In genomic region chr14:103541944-103542544, GRCh38 we compare ENCODE assay signal across 8 cellular contexts. TPM values are rescaled to one million over a fixed set of nuclear protein-coding genes. Genes with fewer than 3 reads are reported as not detected.
DNase-seq lines count a peak whose midpoint lies in the region; ATAC-seq and TF ChIP-seq lines count a peak whose summit lies in the region.

No MANE protein-coding gene starts in this region.

- DNase-seq in NCI-H2171 treated with DMSO at 0.1 percent for 48 hours (lab: John Stamatoyannopoulos, UW): peak; percentile 53
- DNase-seq in NCI-H2171 (lab: John Stamatoyannopoulos, UW): no peak
- no peak for DNase-seq in upper lobe of right lung
- no peak for DNase-seq in NCI-H187 (lab: John Stamatoyannopoulos, UW)

- no peaks in the 10 kb centered on the region for H3K9me3 ChIP-seq in esophagus (ENCODE audit: control insufficient read depth in 2 of 2, insufficient read depth in 1 of 2, low read depth in 1 of 2, low read length in 1 of 2)
- H3K9me3 ChIP-seq in muscle layer of colon (ENCODE audit: low read length): no peaks in the 10 kb centered on the region
- H3K9me3 ChIP-seq in upper lobe of right lung: no peaks in the 10 kb centered on the region

- ATAC-seq in upper lobe of right lung (peak; percentile 34), HG03045 (IDR thresholded peaks at IDR 0.05; ENCODE audit: unreplicated experiment) (no peak), HG02981 (IDR thresholded peaks at IDR 0.05; ENCODE audit: unreplicated experiment) (no peak)

- 48 to 55% methylated on average over 24 of the region's 24 CpGs for WGBS in esophagus, 2 donors

- no peak for TF ChIP-seq CTCF in upper lobe of right lung (IDR thresholded peaks at IDR 0.05)

- H3K4me1 ChIP-seq in esophagus (ENCODE audit: control insufficient read depth in 2 of 2, insufficient read depth in 2 of 2, low read length in 1 of 2) (peaks cover 26 to 43% of the 10 kb centered on the region in 2 donors), muscle layer of colon (ENCODE audit: insufficient read depth, low read length) (peaks cover 80% of the 10 kb centered on the region), upper lobe of right lung (peaks cover 60% of the 10 kb centered on the region)

- no peaks in the 10 kb centered on the region for H3K36me3 ChIP-seq in esophagus (ENCODE audit: control insufficient read depth in 2 of 2, insufficient read depth in 2 of 2, low read length in 1 of 2)
- no peaks in the 10 kb centered on the region for H3K36me3 ChIP-seq in muscle layer of colon (ENCODE audit: insufficient read depth, low read length)
- H3K36me3 ChIP-seq in upper lobe of right lung: no peaks in the 10 kb centered on the region

- intact Hi-C loops in upper lobe of right lung (cut with DNase I): no loop called here

- no peak overlapping the region for H3K4me3 ChIP-seq in esophagus (ENCODE audit: low read depth in 1 of 2, low read length in 2 of 2)
- peak overlapping the region in 1 of 2 donors; percentile 31 for H3K4me3 ChIP-seq in muscle layer of colon (ENCODE audit: low read depth in 1 of 2, low read length in 2 of 2)
- H3K4me3 ChIP-seq in upper lobe of right lung: no peak overlapping the region

- H3K27me3 ChIP-seq in esophagus (ENCODE audit: control insufficient read depth in 1 of 2, insufficient read depth in 2 of 2, low read length in 2 of 2): no peaks in the 10 kb centered on the region
- H3K27me3 ChIP-seq in muscle layer of colon (ENCODE audit: control insufficient read depth in 1 of 2, insufficient read depth in 2 of 2, low read length in 2 of 2): no peaks in the 10 kb centered on the region
- H3K27me3 ChIP-seq in upper lobe of right lung: no peaks in the 10 kb centered on the region

- peak overlapping the region; percentile 4 for H3K9ac ChIP-seq in muscle layer of colon (ENCODE audit: low read length)

- peak overlapping the region; percentile 37 to 79 for H3K27ac ChIP-seq in esophagus (ENCODE audit: low read depth in 2 of 2, low read length in 1 of 2)
- H3K27ac ChIP-seq in muscle layer of colon (ENCODE audit: low read depth, low read length): peak overlapping the region; percentile 59
- peak overlapping the region; percentile 81 for H3K27ac ChIP-seq in upper lobe of right lung

RNA-seq across cellular contexts. Expression of gene TRMT61A, which starts 13.0 kb away (rescaled TPM):
- polyA plus RNA-seq in esophagus: 10 to 100 TPM; 11.0 to 11.5 TPM
- total RNA-seq in upper lobe of right lung: 11.6 TPM

RNA-seq across cellular contexts. Expression of gene CKB, which starts 19.4 kb away (rescaled TPM):
- polyA plus RNA-seq in esophagus: 100 to 1,000 TPM; 117 to 134 TPM
- total RNA-seq in upper lobe of right lung: 148 TPM

RNA-seq across cellular contexts. Expression of gene BAG5, which starts 20.4 kb away (rescaled TPM):
- 10 to 100 TPM in 1 of 2 donors, 1 to 10 TPM in 1; 7.1 to 12.7 TPM for polyA plus RNA-seq in esophagus
- 33.0 TPM for total RNA-seq in upper lobe of right lung

RNA-seq across cellular contexts. Expression of gene COA8, which starts 20.7 kb away (rescaled TPM):
- polyA plus RNA-seq in esophagus: 10 to 100 TPM; 35.1 to 39.3 TPM
- total RNA-seq in upper lobe of right lung: 29.7 TPM
